Comparison of ENCODE assay signal across 28 cellular contexts in genomic region chr12:79023261-79023660, GRCh38.
"Had no signal": no experiment of that assay in that cellular context is flagged by ENCODE, and none has a peak within 500 bp of the region (broad histone marks: within the 10 kb centered on the region; RNA-seq: fewer than 3 reads in every experiment).

No MANE protein-coding gene starts in this region.

- H3K9me3 ChIP-seq: adrenal gland, body of pancreas, esophagus muscularis mucosa, gastroesophageal sphincter, thoracic aorta, vagina had no signal

- H3K4me3 ChIP-seq: adrenal gland, body of pancreas, esophagus muscularis mucosa, gastroesophageal sphincter, skin epidermis, thoracic aorta, vagina had no signal

- DNase-seq: activated CD4-positive, alpha-beta memory T cell treated with anti-CD3 and anti-CD28 coated beads for 36 hours; activated CD4-positive, alpha-beta T cell treated with anti-CD3 and anti-CD28 coated beads, Interleukin-2, amount 10 ng/mL, durations not matched to agents 24 days and 14 days; activated CD4-positive, CD25-positive, alpha-beta regulatory T cell treated with anti-CD3 and anti-CD28 coated beads, Interleukin-2, amount 50 U/mL, for 72 hours; activated CD8-positive, alpha-beta memory T cell treated with anti-CD3 and anti-CD28 coated beads, Interleukin-2, amount 50 U/mL, for 4 hours; activated effector memory CD4-positive, alpha-beta T cell treated with anti-CD3 and anti-CD28 coated beads, Interleukin-2, amount 50 U/mL, for 16 hours; activated naive CD4-positive, alpha-beta T cell treated with anti-CD3 and anti-CD28 coated beads for 36 hours; activated naive CD8-positive, alpha-beta T cell treated with anti-CD3 and anti-CD28 coated beads for 36 hours; activated T-cell treated with anti-CD3 and anti-CD28 coated beads, Interleukin-2, amount 50 U/mL, for 1 hour; adrenal gland; aorta; caudate nucleus; head of caudate nucleus; hippocampal formation; left cardiac atrium; naive thymus-derived CD8-positive, alpha-beta T cell; posterior cingulate gyrus; right cardiac atrium; stimulated activated CD4-positive, alpha-beta T cell treated with anti-CD3 and anti-CD28 coated beads, Interleukin-12 subunit alpha, Interleukin-12 subunit beta, amount 100 ng/mL, for 4 hours; stimulated activated CD4-positive, alpha-beta T cell treated with anti-CD3 and anti-CD28 coated beads, Interleukin-4, amount 100 ng/mL, for 24 hours; T-helper 17 cell; T1000; WERI-Rb-1 had no signal

- H3K36me3 ChIP-seq: adrenal gland, esophagus muscularis mucosa, gastroesophageal sphincter, thoracic aorta, vagina, WERI-Rb-1 had no signal

- H3K4me1 ChIP-seq: adrenal gland, body of pancreas, esophagus muscularis mucosa, gastroesophageal sphincter, vagina had no signal

- H3K27me3 ChIP-seq: adrenal gland, body of pancreas, esophagus muscularis mucosa, gastroesophageal sphincter, vagina had no signal

- H3K27ac ChIP-seq: adrenal gland, body of pancreas, esophagus muscularis mucosa, gastroesophageal sphincter, skin epidermis, thoracic aorta, vagina, WERI-Rb-1 had no signal
